ENCODE assay signal across 1 cellular context in the genomic region with DNA sequence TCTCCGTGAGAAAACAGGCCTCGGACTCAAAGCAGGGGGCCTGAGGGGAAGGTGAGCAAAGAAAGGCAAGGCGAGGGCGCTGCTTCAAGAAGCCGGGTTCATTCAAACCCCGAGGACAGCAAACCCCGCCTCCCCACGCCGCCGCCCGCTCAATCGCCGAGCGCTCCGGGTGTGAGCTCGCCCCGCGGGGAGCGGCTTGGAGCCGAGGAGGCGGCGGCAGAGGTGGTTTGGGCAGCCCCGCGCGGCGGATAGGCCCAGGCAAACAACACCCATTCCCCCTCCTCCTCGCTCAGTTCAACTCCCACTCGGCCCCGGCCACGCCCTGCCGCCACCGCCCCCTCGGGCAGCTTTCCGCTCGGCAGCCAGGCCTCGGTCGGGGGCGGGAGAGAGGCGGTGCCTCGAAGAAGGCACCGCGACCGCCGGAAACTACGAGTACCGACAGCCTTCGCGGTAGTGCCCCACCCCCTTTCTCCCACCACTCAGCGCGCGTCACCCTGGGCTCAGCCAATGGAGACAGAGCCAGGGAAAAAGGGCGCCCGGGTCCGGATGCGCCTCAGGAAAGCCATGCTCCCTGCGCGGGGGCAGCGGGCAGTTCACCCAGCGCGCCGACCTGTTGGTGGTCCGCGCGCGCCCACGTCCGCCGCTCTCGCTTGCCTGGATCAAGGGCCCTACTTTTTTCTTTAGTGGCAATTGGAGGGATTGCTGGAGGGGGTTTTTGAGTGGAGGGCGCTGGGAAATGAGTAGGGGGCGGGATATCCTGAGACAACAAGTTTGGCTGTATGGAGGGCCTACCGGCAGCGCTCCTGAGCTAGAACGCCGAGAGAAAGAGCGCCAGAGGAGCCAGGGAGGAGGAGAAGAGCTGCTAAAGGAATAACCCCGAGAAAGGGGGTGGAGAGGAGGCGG.
A peak's percentile ranks its signal among the peaks of the same experiment; 100 is the strongest.
TF ChIP-seq lines count a peak whose summit lies in the region.

No MANE protein-coding gene starts in this region.

TF ChIP-seq in K562, 482 proteins besides CTCF, POLR2A, EP300 and RAD21 (continued from another document and continues in another):
- TF ChIP-seq MEF2A (IDR thresholded peaks at IDR 0.05; ENCODE audit: control insufficient read depth, low read depth, low read length) (no peak), ZNF408 (CRISPR knock-in tag; IDR thresholded peaks at IDR 0.05; ENCODE audit: low read depth) (no peak), PHTF2 (CRISPR knock-in tag; IDR thresholded peaks at IDR 0.05) (no peak), TARDBP (IDR thresholded peaks at IDR 0.05) (no peak), ZNF644 (tag; IDR thresholded peaks at IDR 0.05; ENCODE audit: low read depth) (no peak), SUPT5H (IDR thresholded peaks at IDR 0.05) (peak; percentile 93), ZNF589 (CRISPR knock-in tag; IDR thresholded peaks at IDR 0.05; ENCODE audit: low read depth) (no peak), PHB2 (IDR thresholded peaks at IDR 0.05; ENCODE audit: low read depth) (no peak), BRF1 (IDR thresholded peaks at IDR 0.05; ENCODE audit: borderline replicate concordance, extremely low read depth, insufficient read length) (no peak), ZNF217 (CRISPR knock-in tag; IDR thresholded peaks at IDR 0.05) (no peak), FOXA3 (CRISPR knock-in tag; conservative IDR thresholded peaks at IDR 0.05 in 1 of 2, IDR thresholded peaks at IDR 0.05 in 1 of 2) (no peak), FOXK1 (CRISPR knock-in tag; IDR thresholded peaks at IDR 0.05; ENCODE audit: borderline replicate concordance) (no peak), NR2C2 (CRISPR knock-in tag; IDR thresholded peaks at IDR 0.05) (no peak), NR2C2 (tag; IDR thresholded peaks at IDR 0.05) (peak; percentile 83), CBFB (CRISPR knock-in tag; IDR thresholded peaks at IDR 0.05) (no peak)
- TF ChIP-seq, protein P1, sequence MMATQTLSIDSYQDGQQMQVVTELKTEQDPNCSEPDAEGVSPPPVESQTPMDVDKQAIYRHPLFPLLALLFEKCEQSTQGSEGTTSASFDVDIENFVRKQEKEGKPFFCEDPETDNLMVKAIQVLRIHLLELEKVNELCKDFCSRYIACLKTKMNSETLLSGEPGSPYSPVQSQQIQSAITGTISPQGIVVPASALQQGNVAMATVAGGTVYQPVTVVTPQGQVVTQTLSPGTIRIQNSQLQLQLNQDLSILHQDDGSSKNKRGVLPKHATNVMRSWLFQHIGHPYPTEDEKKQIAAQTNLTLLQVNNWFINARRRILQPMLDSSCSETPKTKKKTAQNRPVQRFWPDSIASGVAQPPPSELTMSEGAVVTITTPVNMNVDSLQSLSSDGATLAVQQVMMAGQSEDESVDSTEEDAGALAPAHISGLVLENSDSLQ (IDR thresholded peaks at IDR 0.05), result peak; percentile 47; the same call in 1 of the 2 replicates
- TF ChIP-seq, protein P2, sequence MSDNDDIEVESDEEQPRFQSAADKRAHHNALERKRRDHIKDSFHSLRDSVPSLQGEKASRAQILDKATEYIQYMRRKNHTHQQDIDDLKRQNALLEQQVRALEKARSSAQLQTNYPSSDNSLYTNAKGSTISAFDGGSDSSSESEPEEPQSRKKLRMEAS (CRISPR knock-in tag; IDR thresholded peaks at IDR 0.05), result peak; percentile 39; the same call in 1 of the 2 replicates
- TF ChIP-seq, protein P3, sequence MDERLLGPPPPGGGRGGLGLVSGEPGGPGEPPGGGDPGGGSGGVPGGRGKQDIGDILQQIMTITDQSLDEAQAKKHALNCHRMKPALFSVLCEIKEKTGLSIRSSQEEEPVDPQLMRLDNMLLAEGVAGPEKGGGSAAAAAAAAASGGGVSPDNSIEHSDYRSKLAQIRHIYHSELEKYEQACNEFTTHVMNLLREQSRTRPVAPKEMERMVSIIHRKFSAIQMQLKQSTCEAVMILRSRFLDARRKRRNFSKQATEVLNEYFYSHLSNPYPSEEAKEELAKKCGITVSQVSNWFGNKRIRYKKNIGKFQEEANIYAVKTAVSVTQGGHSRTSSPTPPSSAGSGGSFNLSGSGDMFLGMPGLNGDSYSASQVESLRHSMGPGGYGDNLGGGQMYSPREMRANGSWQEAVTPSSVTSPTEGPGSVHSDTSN (CRISPR knock-in tag; IDR thresholded peaks at IDR 0.05; ENCODE audit: low read depth), result no peak
- TF ChIP-seq, protein P3 (tag; conservative IDR thresholded peaks at IDR 0.05; ENCODE audit: low read depth), result no peak
- TF ChIP-seq, protein P4, sequence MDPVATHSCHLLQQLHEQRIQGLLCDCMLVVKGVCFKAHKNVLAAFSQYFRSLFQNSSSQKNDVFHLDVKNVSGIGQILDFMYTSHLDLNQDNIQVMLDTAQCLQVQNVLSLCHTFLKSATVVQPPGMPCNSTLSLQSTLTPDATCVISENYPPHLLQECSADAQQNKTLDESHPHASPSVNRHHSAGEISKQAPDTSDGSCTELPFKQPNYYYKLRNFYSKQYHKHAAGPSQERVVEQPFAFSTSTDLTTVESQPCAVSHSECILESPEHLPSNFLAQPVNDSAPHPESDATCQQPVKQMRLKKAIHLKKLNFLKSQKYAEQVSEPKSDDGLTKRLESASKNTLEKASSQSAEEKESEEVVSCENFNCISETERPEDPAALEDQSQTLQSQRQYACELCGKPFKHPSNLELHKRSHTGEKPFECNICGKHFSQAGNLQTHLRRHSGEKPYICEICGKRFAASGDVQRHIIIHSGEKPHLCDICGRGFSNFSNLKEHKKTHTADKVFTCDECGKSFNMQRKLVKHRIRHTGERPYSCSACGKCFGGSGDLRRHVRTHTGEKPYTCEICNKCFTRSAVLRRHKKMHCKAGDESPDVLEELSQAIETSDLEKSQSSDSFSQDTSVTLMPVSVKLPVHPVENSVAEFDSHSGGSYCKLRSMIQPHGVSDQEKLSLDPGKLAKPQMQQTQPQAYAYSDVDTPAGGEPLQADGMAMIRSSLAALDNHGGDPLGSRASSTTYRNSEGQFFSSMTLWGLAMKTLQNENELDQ (CRISPR knock-in tag; IDR thresholded peaks at IDR 0.05; ENCODE audit: borderline replicate concordance), result peak; percentile 61; the same call in 1 of the 2 replicates
- TF ChIP-seq, protein P5, sequence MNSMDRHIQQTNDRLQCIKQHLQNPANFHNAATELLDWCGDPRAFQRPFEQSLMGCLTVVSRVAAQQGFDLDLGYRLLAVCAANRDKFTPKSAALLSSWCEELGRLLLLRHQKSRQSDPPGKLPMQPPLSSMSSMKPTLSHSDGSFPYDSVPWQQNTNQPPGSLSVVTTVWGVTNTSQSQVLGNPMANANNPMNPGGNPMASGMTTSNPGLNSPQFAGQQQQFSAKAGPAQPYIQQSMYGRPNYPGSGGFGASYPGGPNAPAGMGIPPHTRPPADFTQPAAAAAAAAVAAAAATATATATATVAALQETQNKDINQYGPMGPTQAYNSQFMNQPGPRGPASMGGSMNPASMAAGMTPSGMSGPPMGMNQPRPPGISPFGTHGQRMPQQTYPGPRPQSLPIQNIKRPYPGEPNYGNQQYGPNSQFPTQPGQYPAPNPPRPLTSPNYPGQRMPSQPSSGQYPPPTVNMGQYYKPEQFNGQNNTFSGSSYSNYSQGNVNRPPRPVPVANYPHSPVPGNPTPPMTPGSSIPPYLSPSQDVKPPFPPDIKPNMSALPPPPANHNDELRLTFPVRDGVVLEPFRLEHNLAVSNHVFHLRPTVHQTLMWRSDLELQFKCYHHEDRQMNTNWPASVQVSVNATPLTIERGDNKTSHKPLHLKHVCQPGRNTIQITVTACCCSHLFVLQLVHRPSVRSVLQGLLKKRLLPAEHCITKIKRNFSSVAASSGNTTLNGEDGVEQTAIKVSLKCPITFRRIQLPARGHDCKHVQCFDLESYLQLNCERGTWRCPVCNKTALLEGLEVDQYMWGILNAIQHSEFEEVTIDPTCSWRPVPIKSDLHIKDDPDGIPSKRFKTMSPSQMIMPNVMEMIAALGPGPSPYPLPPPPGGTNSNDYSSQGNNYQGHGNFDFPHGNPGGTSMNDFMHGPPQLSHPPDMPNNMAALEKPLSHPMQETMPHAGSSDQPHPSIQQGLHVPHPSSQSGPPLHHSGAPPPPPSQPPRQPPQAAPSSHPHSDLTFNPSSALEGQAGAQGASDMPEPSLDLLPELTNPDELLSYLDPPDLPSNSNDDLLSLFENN (IDR thresholded peaks at IDR 0.05; ENCODE audit: low read depth in 2 of 2, low read length in 2 of 2), result no peak
- TF ChIP-seq, protein P6, sequence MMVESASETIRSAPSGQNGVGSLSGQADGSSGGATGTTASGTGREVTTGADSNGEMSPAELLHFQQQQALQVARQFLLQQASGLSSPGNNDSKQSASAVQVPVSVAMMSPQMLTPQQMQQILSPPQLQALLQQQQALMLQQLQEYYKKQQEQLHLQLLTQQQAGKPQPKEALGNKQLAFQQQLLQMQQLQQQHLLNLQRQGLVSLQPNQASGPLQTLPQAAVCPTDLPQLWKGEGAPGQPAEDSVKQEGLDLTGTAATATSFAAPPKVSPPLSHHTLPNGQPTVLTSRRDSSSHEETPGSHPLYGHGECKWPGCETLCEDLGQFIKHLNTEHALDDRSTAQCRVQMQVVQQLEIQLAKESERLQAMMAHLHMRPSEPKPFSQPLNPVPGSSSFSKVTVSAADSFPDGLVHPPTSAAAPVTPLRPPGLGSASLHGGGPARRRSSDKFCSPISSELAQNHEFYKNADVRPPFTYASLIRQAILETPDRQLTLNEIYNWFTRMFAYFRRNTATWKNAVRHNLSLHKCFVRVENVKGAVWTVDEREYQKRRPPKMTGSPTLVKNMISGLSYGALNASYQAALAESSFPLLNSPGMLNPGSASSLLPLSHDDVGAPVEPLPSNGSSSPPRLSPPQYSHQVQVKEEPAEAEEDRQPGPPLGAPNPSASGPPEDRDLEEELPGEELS (CRISPR knock-in tag; IDR thresholded peaks at IDR 0.05; ENCODE audit: borderline replicate concordance), result 0 out of 2 replicates have a peak, but pooled peaks have one; percentile 41
- TF ChIP-seq, protein P7, sequence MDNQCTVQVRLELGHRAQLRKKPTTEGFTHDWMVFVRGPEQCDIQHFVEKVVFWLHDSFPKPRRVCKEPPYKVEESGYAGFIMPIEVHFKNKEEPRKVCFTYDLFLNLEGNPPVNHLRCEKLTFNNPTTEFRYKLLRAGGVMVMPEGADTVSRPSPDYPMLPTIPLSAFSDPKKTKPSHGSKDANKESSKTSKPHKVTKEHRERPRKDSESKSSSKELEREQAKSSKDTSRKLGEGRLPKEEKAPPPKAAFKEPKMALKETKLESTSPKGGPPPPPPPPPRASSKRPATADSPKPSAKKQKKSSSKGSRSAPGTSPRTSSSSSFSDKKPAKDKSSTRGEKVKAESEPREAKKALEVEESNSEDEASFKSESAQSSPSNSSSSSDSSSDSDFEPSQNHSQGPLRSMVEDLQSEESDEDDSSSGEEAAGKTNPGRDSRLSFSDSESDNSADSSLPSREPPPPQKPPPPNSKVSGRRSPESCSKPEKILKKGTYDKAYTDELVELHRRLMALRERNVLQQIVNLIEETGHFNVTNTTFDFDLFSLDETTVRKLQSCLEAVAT (IDR thresholded peaks at IDR 0.05), result 0 out of 4 replicates have a peak, but pooled peaks of 1 of the 2 experiments have one; percentile 21
- TF ChIP-seq, protein P8, sequence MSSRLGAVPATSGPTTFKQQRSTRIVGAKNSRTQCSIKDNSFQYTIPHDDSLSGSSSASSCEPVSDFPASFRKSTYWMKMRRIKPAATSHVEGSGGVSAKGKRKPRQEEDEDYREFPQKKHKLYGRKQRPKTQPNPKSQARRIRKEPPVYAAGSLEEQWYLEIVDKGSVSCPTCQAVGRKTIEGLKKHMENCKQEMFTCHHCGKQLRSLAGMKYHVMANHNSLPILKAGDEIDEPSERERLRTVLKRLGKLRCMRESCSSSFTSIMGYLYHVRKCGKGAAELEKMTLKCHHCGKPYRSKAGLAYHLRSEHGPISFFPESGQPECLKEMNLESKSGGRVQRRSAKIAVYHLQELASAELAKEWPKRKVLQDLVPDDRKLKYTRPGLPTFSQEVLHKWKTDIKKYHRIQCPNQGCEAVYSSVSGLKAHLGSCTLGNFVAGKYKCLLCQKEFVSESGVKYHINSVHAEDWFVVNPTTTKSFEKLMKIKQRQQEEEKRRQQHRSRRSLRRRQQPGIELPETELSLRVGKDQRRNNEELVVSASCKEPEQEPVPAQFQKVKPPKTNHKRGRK (tag; IDR thresholded peaks at IDR 0.05), result no peak
- TF ChIP-seq, protein P9, sequence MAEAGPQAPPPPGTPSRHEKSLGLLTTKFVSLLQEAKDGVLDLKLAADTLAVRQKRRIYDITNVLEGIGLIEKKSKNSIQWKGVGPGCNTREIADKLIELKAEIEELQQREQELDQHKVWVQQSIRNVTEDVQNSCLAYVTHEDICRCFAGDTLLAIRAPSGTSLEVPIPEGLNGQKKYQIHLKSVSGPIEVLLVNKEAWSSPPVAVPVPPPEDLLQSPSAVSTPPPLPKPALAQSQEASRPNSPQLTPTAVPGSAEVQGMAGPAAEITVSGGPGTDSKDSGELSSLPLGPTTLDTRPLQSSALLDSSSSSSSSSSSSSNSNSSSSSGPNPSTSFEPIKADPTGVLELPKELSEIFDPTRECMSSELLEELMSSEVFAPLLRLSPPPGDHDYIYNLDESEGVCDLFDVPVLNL (CRISPR knock-in tag; IDR thresholded peaks at IDR 0.05; ENCODE audit: low read depth), result no peak
